Comparison of ENCODE assay signal across 8 cellular contexts in the genomic region with DNA sequence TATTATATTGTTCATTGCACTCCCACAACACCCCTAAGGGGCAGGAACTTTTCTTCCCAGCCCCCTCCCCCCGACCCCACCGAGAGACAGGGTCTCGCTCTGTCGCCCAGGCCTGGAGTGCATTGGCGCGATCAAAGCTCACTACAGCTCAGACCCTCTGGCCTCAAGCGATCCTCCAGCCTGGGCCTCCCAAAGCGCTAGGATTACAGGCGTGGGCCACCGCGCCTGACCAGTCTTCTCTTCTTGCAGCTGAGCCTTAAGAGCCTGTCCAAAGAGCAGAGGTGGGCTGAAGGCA. TPM values are rescaled to one million over a fixed set of nuclear protein-coding genes. Genes with fewer than 3 reads are reported as not detected.
A peak's percentile ranks its signal among the peaks of the same experiment; 100 is the strongest.
DNase-seq lines count a peak whose midpoint lies in the region; ATAC-seq and TF ChIP-seq lines count a peak whose summit lies in the region.

No MANE protein-coding gene starts in this region.

- no peak overlapping the region for H3K4me2 ChIP-seq in neural cell (ENCODE audit: low read length)

- H3K79me2 ChIP-seq in neural cell (replicated peaks; ENCODE audit: insufficient read depth, low read length) = peaks cover 25% of the 10 kb centered on the region

- peak overlapping the region; percentile 31 for H3K9ac ChIP-seq in neural cell (ENCODE audit: low read length)

- intact Hi-C loops in CD4-positive, alpha-beta memory T cell (cut with micrococcal nuclease) = loop anchor here (10.0 kb wide), 1 partner anchor 462 kb away; the partner anchor contains the start of gene SELPLG
- intact Hi-C loops in MCF 10A (cut with micrococcal nuclease) = loop anchor here (10.0 kb wide), 2 partner anchors 142 to 242 kb away; partner anchors contain the start of gene SSH1

- TF ChIP-seq CTCF in MCF 10A (IDR thresholded peaks at IDR 0.05; ENCODE audit: unreplicated experiment) (no peak), neural cell (IDR thresholded peaks at IDR 0.05; ENCODE audit: poor library complexity, severe bottlenecking) (no peak)

- peaks cover 31 to 70% (median 47%) of the 10 kb centered on the region in 4 donors for H3K4me1 Mint-ChIP-seq in CD4-positive, alpha-beta memory T cell
- H3K4me1 Mint-ChIP-seq in MCF 10A (ENCODE audit: insufficient read depth, unreplicated experiment) = peaks cover 26% of the 10 kb centered on the region

- no peaks in the 10 kb centered on the region for H3K9me3 ChIP-seq in CD4-positive, alpha-beta memory T cell (ENCODE audit: control insufficient read depth in 1 of 2, low read length in 2 of 2)
- no peaks in the 10 kb centered on the region for H3K9me3 ChIP-seq in KOPT-K1 (ENCODE audit: insufficient read depth, low read length, poor library complexity, severe bottlenecking)
- H3K9me3 ChIP-seq in neural cell (ENCODE audit: low read length) = no peaks in the 10 kb centered on the region

- H4K20me1 ChIP-seq in neural cell (ENCODE audit: insufficient read depth) = no peaks in the 10 kb centered on the region

- no peak for TF ChIP-seq EP300 in neural cell (conservative IDR thresholded peaks at IDR 0.05; ENCODE audit: poor library complexity, severe bottlenecking)

- POLR2A ChIA-PET in CD4-positive, alpha-beta memory T cell (lab: Charles Lee; ENCODE audit: partially characterized antibody) = interaction anchor here (3.9 kb wide), 1 partner anchor 42 kb away, joined by 11 read pairs; no protein-coding TSS in a partner anchor
- POLR2A ChIA-PET in MCF 10A (lab: Yijun Ruan, JAX) = interaction anchor here (2.2 kb wide), 1 partner anchor 45 kb away, joined by 8 read pairs; the partner anchor contains the start of gene USP30

- no peaks in the 10 kb centered on the region for H3K9me2 ChIP-seq in neural cell (ENCODE audit: insufficient read depth, low read length)

- H3K27me3 Mint-ChIP-seq in CD4-positive, alpha-beta memory T cell = no peaks in the 10 kb centered on the region
- no peaks in the 10 kb centered on the region for H3K27me3 Mint-ChIP-seq in MCF 10A (ENCODE audit: insufficient read depth, unreplicated experiment)

- TF ChIP-seq RAD21 in neural cell (conservative IDR thresholded peaks at IDR 0.05) = no peak

- no peak overlapping the region for H3K4me3 ChIP-seq in CD4-positive, alpha-beta memory T cell (ENCODE audit: low read length in 2 of 2)
- H3K4me3 ChIP-seq in neural cell (ENCODE audit: low read length) = peak overlapping the region; percentile 98

- H3K27ac Mint-ChIP-seq in CD4-positive, alpha-beta memory T cell = no peak overlapping the region
- no peak overlapping the region for H3K27ac Mint-ChIP-seq in MCF 10A (ENCODE audit: low read depth, unreplicated experiment)

- H3F3A ChIP-seq in neural cell (ENCODE audit: insufficient read depth, low read length, poor library complexity, severe bottlenecking) = no peaks in the 10 kb centered on the region

- no TSS peak for BruUV-seq in MCF 10A (replicated peaks; lab: Mats Ljungman, UMichigan)

- H2AFZ ChIP-seq in neural cell (ENCODE audit: low read depth, low read length) = no peak overlapping the region

- H3K36me3 ChIP-seq in CD4-positive, alpha-beta memory T cell (ENCODE audit: insufficient read depth, low read length) = peaks cover 4% of the 10 kb centered on the region
- peaks cover 36% of the 10 kb centered on the region for H3K36me3 ChIP-seq in KOPT-K1 (ENCODE audit: insufficient read depth, low read length)
- no peaks in the 10 kb centered on the region for H3K36me3 ChIP-seq in neural cell (ENCODE audit: insufficient read depth, low read length)

- no peak overlapping the region for H3K27ac ChIP-seq in CD4-positive, alpha-beta memory T cell (ENCODE audit: low read depth, low read length)
- H3K27ac ChIP-seq in KOPT-K1 (ENCODE audit: low read depth, low read length, poor library complexity, severe bottlenecking) (peak overlapping the region; percentile 91), neural cell (ENCODE audit: low read length) (no peak overlapping the region)

- no peaks in the 10 kb centered on the region for H3K27me3 ChIP-seq in CD4-positive, alpha-beta memory T cell (ENCODE audit: insufficient read depth, low read length)
- no peaks in the 10 kb centered on the region for H3K27me3 ChIP-seq in neural cell (ENCODE audit: insufficient read depth, low read depth, low read length)

- H3K4me1 ChIP-seq in CD4-positive, alpha-beta memory T cell (ENCODE audit: insufficient read depth, low read length) = peaks cover 46% of the 10 kb centered on the region

- H3K36me3 Mint-ChIP-seq in CD4-positive, alpha-beta memory T cell = peaks cover 8 to 23% of the 10 kb centered on the region in 2 donors
- H3K36me3 Mint-ChIP-seq in MCF 10A (ENCODE audit: insufficient read depth, unreplicated experiment) = peaks cover 29% of the 10 kb centered on the region

- CTCF ChIA-PET in CD4-positive, alpha-beta memory T cell (lab: Charles Lee; ENCODE audit: partially characterized antibody) = interaction anchor here (1.1 kb wide), 1 partner anchor 480 kb away, joined by 3 read pairs; no protein-coding TSS in a partner anchor
- CTCF ChIA-PET in MCF 10A (lab: Yijun Ruan, JAX) = no interaction called here

- ATAC-seq in HG03045 (IDR thresholded peaks at IDR 0.05; ENCODE audit: unreplicated experiment) (no peak), HG02798 (IDR thresholded peaks at IDR 0.05; ENCODE audit: poor library complexity, unreplicated experiment) (no peak), esophagus mucosa (no peak)

- H3K4me3 Mint-ChIP-seq in CD4-positive, alpha-beta memory T cell = peak overlapping the region in 6 of 8 donors; percentile 29 to 66 (median 34)
- peak overlapping the region; percentile 79 for H3K4me3 Mint-ChIP-seq in MCF 10A (ENCODE audit: unreplicated experiment)

- DNase-seq in CD4-positive, alpha-beta memory T cell = no peak
- DNase-seq in MCF 10A (ENCODE audit: unreplicated experiment) (no peak), NCI-H2081 treated with DMSO at 0.1 percent for 48 hours (lab: John Stamatoyannopoulos, UW) (no peak)

- H3K9me3 Mint-ChIP-seq in CD4-positive, alpha-beta memory T cell = no peaks in the 10 kb centered on the region
- no peaks in the 10 kb centered on the region for H3K9me3 Mint-ChIP-seq in MCF 10A (ENCODE audit: unreplicated experiment)

TF ChIP-seq in neural cell, 6 proteins besides CTCF, POLR2A, EP300 and RAD21:
- TF ChIP-seq MXI1 (conservative IDR thresholded peaks at IDR 0.05; ENCODE audit: poor library complexity, severe bottlenecking) (no peak), EZH2 (IDR thresholded peaks at IDR 0.05; ENCODE audit: borderline replicate concordance, insufficient read depth, low read length, poor library complexity, severe bottlenecking) (no peak), REST (IDR thresholded peaks at IDR 0.05; ENCODE audit: borderline replicate concordance) (no peak), SMC3 (conservative IDR thresholded peaks at IDR 0.05; ENCODE audit: poor library complexity) (no peak), TAF1 (IDR thresholded peaks at IDR 0.05; ENCODE audit: low read depth) (no peak), POLR2AphosphoS5 (IDR thresholded peaks at IDR 0.05) (no peak)

RNA-seq across cellular contexts. Expression of gene UNG, which starts 0.3 kb away (rescaled TPM):
- total RNA-seq in CD4-positive, alpha-beta memory T cell = 10 to 100 TPM; 18.5 to 19.5 TPM
- 10 to 100 TPM; 43.1 to 47.1 TPM for polyA plus RNA-seq in CD4-positive, alpha-beta memory T cell
- total RNA-seq in MCF 10A (2022) = 10.7 and 13.8 TPM in 2 replicates
- polyA plus RNA-seq in neural cell = 38.4 and 42.5 TPM in 2 replicates
- polyA minus RNA-seq in neural cell = 30.2 and 32.1 TPM in 2 replicates
- 32.0 TPM for total RNA-seq in esophagus mucosa

RNA-seq across cellular contexts. Expression of gene ALKBH2, which starts 3.8 kb away (rescaled TPM):
- 10 to 100 TPM; 12.9 to 14.4 TPM for total RNA-seq in CD4-positive, alpha-beta memory T cell
- polyA plus RNA-seq in CD4-positive, alpha-beta memory T cell = 10 to 100 TPM; 15.0 to 16.4 TPM
- 38.9 and 48.9 TPM in 2 replicates for total RNA-seq in MCF 10A (2022)
- polyA plus RNA-seq in neural cell = 44.0 and 51.8 TPM in 2 replicates
- 13.5 and 14.9 TPM in 2 replicates for polyA minus RNA-seq in neural cell
- 14.2 TPM for total RNA-seq in esophagus mucosa

RNA-seq across cellular contexts. Expression of gene ACACB, which starts 19.3 kb away (rescaled TPM):
- total RNA-seq in CD4-positive, alpha-beta memory T cell = 10 to 100 TPM; 46.7 to 47.1 TPM
- 1 to 10 TPM in 1 of 2 donors, under 1 TPM in 1; 0.83 to 2.0 TPM for polyA plus RNA-seq in CD4-positive, alpha-beta memory T cell
- total RNA-seq in MCF 10A (2022) (1.0 and 1.3 TPM in 2 replicates), esophagus mucosa (7.0 TPM)
- polyA plus RNA-seq in neural cell = 0.22 TPM in 2 replicates
- polyA minus RNA-seq in neural cell = 0.93 and 1.7 TPM in 2 replicates

RNA-seq across cellular contexts. Expression of gene USP30, which starts 44.7 kb away (rescaled TPM):
- 10 to 100 TPM in 1 of 2 experiments, 1 to 10 TPM in 1; 8.1 to 14.2 TPM for total RNA-seq in CD4-positive, alpha-beta memory T cell
- 10 to 100 TPM in 1 of 2 donors, 1 to 10 TPM in 1; 6.8 to 13.9 TPM for polyA plus RNA-seq in CD4-positive, alpha-beta memory T cell
- 4.0 and 7.0 TPM in 2 replicates for total RNA-seq in MCF 10A (2022)
- 37.2 and 40.6 TPM in 2 replicates for polyA plus RNA-seq in neural cell
- 38.9 and 39.0 TPM in 2 replicates for polyA minus RNA-seq in neural cell
- 10.0 TPM for total RNA-seq in esophagus mucosa
